In the genomic region with DNA sequence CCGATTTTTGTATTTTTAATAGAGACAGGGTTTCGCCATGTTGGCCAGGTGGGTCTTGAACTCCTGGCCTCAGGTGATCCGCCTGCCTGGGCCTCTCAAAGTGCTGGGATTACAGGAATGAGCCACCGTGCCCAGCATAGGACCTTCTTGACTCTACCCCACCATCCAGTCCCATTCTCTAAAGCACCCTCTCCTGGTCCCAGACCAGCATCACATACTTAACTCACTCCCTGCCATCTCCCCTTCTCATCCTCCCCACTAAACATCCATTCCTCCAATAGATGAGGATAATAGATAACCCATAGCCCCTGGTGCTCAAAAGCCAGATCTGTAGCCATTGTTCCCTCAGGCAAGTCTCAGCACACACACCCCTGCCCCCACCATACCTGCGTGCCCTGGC, we compare ENCODE assay signal across 12 cellular contexts. TPM values are rescaled to one million over a fixed set of nuclear protein-coding genes. Genes with fewer than 3 reads are reported as not detected.
DNase-seq lines count a peak whose midpoint lies in the region; ATAC-seq and TF ChIP-seq lines count a peak whose summit lies in the region.
"Had no signal": no experiment of that assay in that cellular context is flagged by ENCODE, and none has a peak within 500 bp of the region (broad histone marks: within the 10 kb centered on the region; RNA-seq: fewer than 3 reads in every experiment).

No MANE protein-coding gene starts in this region.

- DNase-seq in activated naive CD4-positive, alpha-beta T cell treated with anti-CD3 and anti-CD28 coated beads for 36 hours: no peak
- DNase-seq in activated naive CD4-positive, alpha-beta T cell (lab: John Stamatoyannopoulos, UW): no peak
- DNase-seq in T-cell (no peak), esophagus muscularis mucosa (ENCODE audit: extremely low spot score) (no peak), NCI-H146 treated with DMSO at 0.1 percent for 48 hours (lab: John Stamatoyannopoulos, UW; ENCODE audit: unreplicated experiment) (no peak), MM.1S (no peak)
- DNase-seq in stimulated activated naive B cell treated with anti-CD40 and anti-IgM and Interleukin-4, amounts not matched to agents 10 μg/mL and 1 μg/mL and 100 μg/mL, for 72 hours: no peak
- DNase-seq: DMS 273 treated with DMSO at 0.1 percent for 48 hours; NCI-H510A; stimulated activated CD8-positive, alpha-beta memory T cell treated with anti-CD3 and anti-CD28 coated beads, Interleukin-4, amount 100 ng/mL, for 48 hours had no signal

- H3K27me3 ChIP-seq in esophagus muscularis mucosa: no peaks in the 10 kb centered on the region
- no peaks in the 10 kb centered on the region for H3K27me3 ChIP-seq in MM.1S (replicated peaks; ENCODE audit: insufficient read depth, low read length)
- H3K27me3 ChIP-seq: gastroesophageal sphincter had no signal

- H3K4me1 ChIP-seq in esophagus muscularis mucosa: peaks cover 32 to 62% (median 47%) of the 10 kb centered on the region in 4 donors
- peaks cover 11% of the 10 kb centered on the region for H3K4me1 ChIP-seq in MM.1S (ENCODE audit: low read length)

- ATAC-seq in T-cell (replicated peaks in 1 of 4) (no peak), HG03196 (IDR thresholded peaks at IDR 0.05; ENCODE audit: unreplicated experiment) (no peak)
- ATAC-seq in stimulated activated naive B cell treated with anti-CD40 and anti-IgM and Interleukin-4, amounts not matched to agents 10 μg/mL and 1 μg/mL and 100 μg/mL, for 72 hours (replicated peaks): no peak
- ATAC-seq: gastroesophageal sphincter had no signal

- H3K36me3 ChIP-seq in esophagus muscularis mucosa (peaks cover 0 to 31% (median 21%) of the 10 kb centered on the region in 4 donors), MM.1S (replicated peaks; ENCODE audit: insufficient read depth, low read length) (no peaks in the 10 kb centered on the region)

- H3K9me2 ChIP-seq in MM.1S (replicated peaks; ENCODE audit: insufficient read depth, low read length): no peaks in the 10 kb centered on the region

- H3K9me3 ChIP-seq in esophagus muscularis mucosa (no peaks in the 10 kb centered on the region), MM.1S (replicated peaks; ENCODE audit: insufficient read depth, low read length) (no peaks in the 10 kb centered on the region)
- H3K9me3 ChIP-seq: gastroesophageal sphincter had no signal

- TF ChIP-seq POLR2A in esophagus muscularis mucosa (IDR thresholded peaks at IDR 0.05; ENCODE audit: low read depth): no peak

- H3K4me3 ChIP-seq in esophagus muscularis mucosa (peak overlapping the region in 1 of 4 donors; percentile 94), MM.1S (ENCODE audit: low read length) (no peak overlapping the region)

- H3K9ac ChIP-seq in MM.1S (ENCODE audit: low read length): no peak overlapping the region

- CTCF ChIA-PET in activated naive CD4-positive, alpha-beta T cell treated with anti-CD3 and anti-CD28 coated beads for 36 hours (lab: Charles Lee): interaction anchor here (3.4 to 4.2 kb wide), 3 partner anchors 55 to 70 kb away, joined by 14 to 118 read pairs (median 34); a partner anchor contains a TSS
- CTCF ChIA-PET in T-cell (lab: Charles Lee): no interaction called here

- H3K36me3 Mint-ChIP-seq in activated naive CD4-positive, alpha-beta T cell treated with anti-CD3 and anti-CD28 coated beads for 36 hours (ENCODE audit: low read depth): peaks cover 12% of the 10 kb centered on the region
- H3K36me3 Mint-ChIP-seq in T-cell: peaks cover 14% of the 10 kb centered on the region
- peaks cover 11 to 30% of the 10 kb centered on the region in 2 donors for H3K36me3 Mint-ChIP-seq in stimulated activated naive B cell treated with anti-CD40 and anti-IgM and Interleukin-4, amounts not matched to agents 10 μg/mL and 1 μg/mL and 100 μg/mL, for 72 hours

- intact Hi-C loops in activated naive CD4-positive, alpha-beta T cell treated with anti-CD3 and anti-CD28 coated beads for 36 hours (cut with micrococcal nuclease): loop anchor here (5.0 kb wide), 1 partner anchor 249 kb away; no protein-coding TSS in a partner anchor
- intact Hi-C loops in esophagus muscularis mucosa (cut with DNase I): no loop called here

- no peak for TF ChIP-seq EP300 in esophagus muscularis mucosa (IDR thresholded peaks at IDR 0.05)

- H3K9me3 Mint-ChIP-seq in activated naive CD4-positive, alpha-beta T cell treated with anti-CD3 and anti-CD28 coated beads for 36 hours: no peaks in the 10 kb centered on the region
- no peaks in the 10 kb centered on the region for H3K9me3 Mint-ChIP-seq in T-cell
- no peaks in the 10 kb centered on the region for H3K9me3 Mint-ChIP-seq in stimulated activated naive B cell treated with anti-CD40 and anti-IgM and Interleukin-4, amounts not matched to agents 10 μg/mL and 1 μg/mL and 100 μg/mL, for 72 hours

- no peak for TF ChIP-seq CTCF in esophagus muscularis mucosa (IDR thresholded peaks at IDR 0.05)
- TF ChIP-seq CTCF in MM.1S (IDR thresholded peaks at IDR 0.05; ENCODE audit: low read length): no peak

- POLR2A ChIA-PET in T-cell (lab: Charles Lee): no interaction called here

- no peaks in the 10 kb centered on the region for H3K27me3 Mint-ChIP-seq in activated naive CD4-positive, alpha-beta T cell treated with anti-CD3 and anti-CD28 coated beads for 36 hours (ENCODE audit: low read depth)
- H3K27me3 Mint-ChIP-seq in T-cell: no peaks in the 10 kb centered on the region
- no peaks in the 10 kb centered on the region for H3K27me3 Mint-ChIP-seq in stimulated activated naive B cell treated with anti-CD40 and anti-IgM and Interleukin-4, amounts not matched to agents 10 μg/mL and 1 μg/mL and 100 μg/mL, for 72 hours

- no peak overlapping the region for H3K4me2 ChIP-seq in MM.1S (ENCODE audit: low read depth, low read length)

- H3K79me2 ChIP-seq in MM.1S (ENCODE audit: low read length): 0 out of 2 replicates have a peak, but pooled peaks cover 8% of the 10 kb centered on the region

- 70% methylated on average over 5 of the region's 5 CpGs for WGBS in esophagus muscularis mucosa

- peak overlapping the region; percentile 4 for H3K4me3 Mint-ChIP-seq in activated naive CD4-positive, alpha-beta T cell treated with anti-CD3 and anti-CD28 coated beads for 36 hours
- peak overlapping the region; percentile 72 to 85 (median 81) for H3K4me3 Mint-ChIP-seq in T-cell
- peak overlapping the region; percentile 11 to 95 for H3K4me3 Mint-ChIP-seq in stimulated activated naive B cell treated with anti-CD40 and anti-IgM and Interleukin-4, amounts not matched to agents 10 μg/mL and 1 μg/mL and 100 μg/mL, for 72 hours

- peaks cover 13% of the 10 kb centered on the region for H3F3A ChIP-seq in MM.1S (ENCODE audit: insufficient read depth, low read length)

- H2AFZ ChIP-seq in MM.1S (ENCODE audit: low read length): no peak overlapping the region

- H3K27ac ChIP-seq in esophagus muscularis mucosa (replicated peaks in 1 of 4) (peak overlapping the region; percentile 97 to 98 (median 98)), MM.1S (ENCODE audit: low read length) (no peak overlapping the region)

- no peak overlapping the region for H3K27ac Mint-ChIP-seq in activated naive CD4-positive, alpha-beta T cell treated with anti-CD3 and anti-CD28 coated beads for 36 hours
- H3K27ac Mint-ChIP-seq in T-cell: peak overlapping the region; percentile 4 to 49
- H3K27ac Mint-ChIP-seq in stimulated activated naive B cell treated with anti-CD40 and anti-IgM and Interleukin-4, amounts not matched to agents 10 μg/mL and 1 μg/mL and 100 μg/mL, for 72 hours: no peak overlapping the region

- no peaks in the 10 kb centered on the region for H4K20me1 ChIP-seq in MM.1S (ENCODE audit: insufficient read depth, low read length)

- H3K4me1 Mint-ChIP-seq in activated naive CD4-positive, alpha-beta T cell treated with anti-CD3 and anti-CD28 coated beads for 36 hours (ENCODE audit: low read depth): peaks cover 26% of the 10 kb centered on the region
- peaks cover 39 to 47% (median 42%) of the 10 kb centered on the region in 3 donors for H3K4me1 Mint-ChIP-seq in T-cell
- H3K4me1 Mint-ChIP-seq in stimulated activated naive B cell treated with anti-CD40 and anti-IgM and Interleukin-4, amounts not matched to agents 10 μg/mL and 1 μg/mL and 100 μg/mL, for 72 hours: peaks cover 40 to 55% of the 10 kb centered on the region in 2 donors

RNA-seq across cellular contexts. Expression of a gene that starts 2.1 kb away (rescaled TPM):
- total RNA-seq in activated naive CD4-positive, alpha-beta T cell treated with anti-CD3 and anti-CD28 coated beads for 36 hours: 10 to 100 TPM; 32.1 to 32.8 TPM
- 10 to 100 TPM; 10.2 to 17.3 (median 15.5) TPM for total RNA-seq in T-cell
- total RNA-seq in esophagus muscularis mucosa: 10 to 100 TPM; 15.1 to 38.7 (median 22.6) TPM

RNA-seq across cellular contexts. Expression of a gene that starts 9.0 kb away (rescaled TPM):
- total RNA-seq in activated naive CD4-positive, alpha-beta T cell treated with anti-CD3 and anti-CD28 coated beads for 36 hours: 10 to 100 TPM; 80.3 to 82.9 TPM
- 100 to 1,000 TPM in 2 of 5 donors, 10 to 100 TPM in 3; 54.7 to 101 (median 97.4) TPM for total RNA-seq in T-cell
- total RNA-seq in esophagus muscularis mucosa: 10 to 100 TPM; 33.6 to 56.0 (median 43.5) TPM

RNA-seq across cellular contexts. Expression of a gene that starts 20.1 kb away (rescaled TPM):
- total RNA-seq in activated naive CD4-positive, alpha-beta T cell treated with anti-CD3 and anti-CD28 coated beads for 36 hours: 10 to 100 TPM; 52.6 to 54.5 TPM
- total RNA-seq in T-cell (100 to 1,000 TPM in 3 of 5 donors, 10 to 100 TPM in 2; 76.4 to 123 (median 110) TPM), esophagus muscularis mucosa (10 to 100 TPM; 17.6 to 32.0 (median 25.3) TPM)

RNA-seq across cellular contexts. Expression of a gene that starts 24.1 kb away (rescaled TPM):
- total RNA-seq in activated naive CD4-positive, alpha-beta T cell treated with anti-CD3 and anti-CD28 coated beads for 36 hours: 1 to 10 TPM in 1 of 2 experiments, under 1 TPM in 1; 0.79 to 1.6 TPM
- total RNA-seq in T-cell (1 to 10 TPM; 1.7 to 4.1 (median 4.0) TPM), esophagus muscularis mucosa (1 to 10 TPM; 1.0 to 2.1 (median 1.4) TPM)

RNA-seq across cellular contexts. Expression of a gene that starts 44.7 kb away (rescaled TPM):
- 10 to 100 TPM; 46.8 to 47.4 TPM for total RNA-seq in activated naive CD4-positive, alpha-beta T cell treated with anti-CD3 and anti-CD28 coated beads for 36 hours
- total RNA-seq in T-cell (10 to 100 TPM; 20.4 to 28.4 (median 25.1) TPM), esophagus muscularis mucosa (10 to 100 TPM; 34.1 to 52.8 (median 38.0) TPM)

Comparison
In these comparisons a context has a peak if more than half of its experiments do, and no peak if none do; other contexts are left out.
1. H3K27ac Mint-ChIP-seq: peak in T-cell (2 of 2); none in activated naive CD4-positive, alpha-beta T cell treated with anti-CD3 and anti-CD28 coated beads for 36 hours (single experiment) and stimulated activated naive B cell treated with anti-CD40 and anti-IgM and Interleukin-4, amounts not matched to agents 10 μg/mL and 1 μg/mL and 100 μg/mL, for 72 hours (single experiment).
2. H3K4me3 Mint-ChIP-seq: peak in every context shown above with its lines; median percentile 81 in T-cell; 53 in stimulated activated naive B cell treated with anti-CD40 and anti-IgM and Interleukin-4, amounts not matched to agents 10 μg/mL and 1 μg/mL and 100 μg/mL, for 72 hours; 4 in activated naive CD4-positive, alpha-beta T cell treated with anti-CD3 and anti-CD28 coated beads for 36 hours.